ENCODE assay signal across 4 cellular contexts in the genomic region with DNA sequence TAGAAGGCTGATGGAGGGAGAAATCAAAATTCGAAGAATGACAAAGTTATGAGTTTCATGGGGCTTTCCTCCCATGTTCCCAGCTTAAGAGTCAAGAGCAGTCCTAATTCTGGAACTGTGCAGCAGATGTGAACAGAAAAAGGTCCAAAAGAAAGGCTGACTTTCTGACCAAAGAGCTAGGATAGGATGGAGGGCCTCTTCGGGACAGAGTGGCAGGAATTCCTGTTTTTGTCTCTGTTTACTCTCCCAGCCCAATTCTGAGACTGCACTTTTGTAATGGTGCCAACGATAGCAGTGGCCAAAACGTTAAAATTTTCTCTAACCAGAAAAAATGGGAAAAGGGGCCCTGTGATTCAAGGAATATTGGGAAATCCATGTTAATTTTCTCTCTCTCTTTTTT.
"Had no signal": no experiment of that assay in that cellular context is flagged by ENCODE, and none has a peak within 500 bp of the region (broad histone marks: within the 10 kb centered on the region; RNA-seq: fewer than 3 reads in every experiment).

No MANE protein-coding gene starts in this region.

- DNase-seq: H9, HCEC 1CT, IMR-90 had no signal

- H3K4me3 ChIP-seq: GM23338 had no signal

- ATAC-seq: GM23338 had no signal
